8 cellular contexts compared by ENCODE assay signal in genomic region chr2:157839162-157839801, GRCh38. TPM values are rescaled to one million over a fixed set of nuclear protein-coding genes. Genes with fewer than 3 reads are reported as not detected.
DNase-seq lines count a peak whose midpoint lies in the region; ATAC-seq and TF ChIP-seq lines count a peak whose summit lies in the region.

No MANE protein-coding gene starts in this region.

- TF ChIP-seq EP300 in sigmoid colon (IDR thresholded peaks at IDR 0.05) = no peak

- no peaks in the 10 kb centered on the region for H3K9me3 ChIP-seq in HEK293 (ENCODE audit: control insufficient read depth, insufficient read depth, low read depth, low read length)
- no peaks in the 10 kb centered on the region for H3K9me3 ChIP-seq in sigmoid colon

- POLR2A ChIA-PET in HEK293 (lab: Yijun Ruan, JAX) = interaction anchor here (1.2 to 1.9 kb wide), 2 partner anchors 15 to 37 kb away, joined by 5 to 23 read pairs; partner anchors contain the start of gene ACVR1

- H3K4me3 ChIP-seq in HEK293 (ENCODE audit: low read depth, low read length) (no peak overlapping the region), sigmoid colon (no peak overlapping the region)

- no peaks in the 10 kb centered on the region for H3K27me3 ChIP-seq in sigmoid colon

- peak; percentile 91 for DNase-seq in NCI-H82 (lab: John Stamatoyannopoulos, UW)
- DNase-seq in fibroblast of gingiva (ENCODE audit: low read depth) = peak; percentile 61
- DNase-seq in sigmoid colon = no peak
- DNase-seq in middle frontal gyrus (ENCODE audit: extremely low spot score, low spot score) = no peak

- H3K27ac ChIP-seq in HEK293 (ENCODE audit: extremely low read depth, low read depth, low read length) = peak overlapping the region; percentile 20
- peak overlapping the region in 3 of 4 donors; percentile 73 to 82 (median 80) for H3K27ac ChIP-seq in sigmoid colon

- no peak for ATAC-seq in GM18519 (IDR thresholded peaks at IDR 0.05; ENCODE audit: low FRiP score, unreplicated experiment)
- ATAC-seq in GM21423 (IDR thresholded peaks at IDR 0.05; ENCODE audit: unreplicated experiment) = no peak
- ATAC-seq in HG03139 (IDR thresholded peaks at IDR 0.05; ENCODE audit: unreplicated experiment) = no peak

- 79 to 84% methylated on average over 5 of the region's 5 CpGs for WGBS in sigmoid colon, 2 donors

- H3K36me3 ChIP-seq in HEK293 (ENCODE audit: control insufficient read depth in 2 of 2, insufficient read depth in 1 of 2, low read length in 2 of 2) = no peaks in the 10 kb centered on the region
- H3K36me3 ChIP-seq in sigmoid colon = no peaks in the 10 kb centered on the region

- intact Hi-C loops in sigmoid colon (cut with DNase I) = loop anchor here (2.0 kb wide), 1 partner anchor 38 kb away; the partner anchor contains the start of gene ACVR1

- CTCF ChIA-PET in HEK293 (lab: Yijun Ruan, JAX) = interaction anchor here (0.6 kb wide), 1 partner anchor 55 kb away, joined by 3 read pairs; no protein-coding TSS in a partner anchor

- no peak for TF ChIP-seq POLR2A in sigmoid colon (IDR thresholded peaks at IDR 0.05)

- TF ChIP-seq CTCF in HEK293 (tag by site-specific recombination; IDR thresholded peaks at IDR 0.05) (no peak), sigmoid colon (IDR thresholded peaks at IDR 0.05) (no peak)

- H3K4me1 ChIP-seq in HEK293 (ENCODE audit: control insufficient read depth, insufficient read depth, low read length) (peaks cover 16% of the 10 kb centered on the region), sigmoid colon (peaks cover 0 to 60% (median 52%) of the 10 kb centered on the region in 4 donors)

TF ChIP-seq in HEK293, 187 proteins besides CTCF, POLR2A, EP300 and RAD21 (continues in another document):
- peak; percentile 53; the same call in 1 of the 2 replicates for TF ChIP-seq INSM2 (tag by site-specific recombination; IDR thresholded peaks at IDR 0.05)
- TF ChIP-seq ZXDB (tag by site-specific recombination; IDR thresholded peaks at IDR 0.05) = 0 out of 2 replicates have a peak, but pooled peaks have one; percentile 29
- no peak for TF ChIP-seq ZNF449 (tag by site-specific recombination; IDR thresholded peaks at IDR 0.05)
- TF ChIP-seq ZNF223 (tag by site-specific recombination; IDR thresholded peaks at IDR 0.05) = no peak
- TF ChIP-seq ZNF670 (tag by site-specific recombination; IDR thresholded peaks at IDR 0.05; ENCODE audit: low read depth) = no peak
- no peak for TF ChIP-seq SP3 (tag by site-specific recombination; IDR thresholded peaks at IDR 0.05)
- TF ChIP-seq ZNF837 (tag by site-specific recombination; IDR thresholded peaks at IDR 0.05) = no peak
- no peak for TF ChIP-seq AEBP2 (tag by site-specific recombination; IDR thresholded peaks at IDR 0.05; ENCODE audit: borderline replicate concordance)
- no peak for TF ChIP-seq KLF9 (tag by site-specific recombination; IDR thresholded peaks at IDR 0.05; ENCODE audit: low read depth)
- TF ChIP-seq ZNF391 (tag by site-specific recombination; IDR thresholded peaks at IDR 0.05; ENCODE audit: borderline replicate concordance, low read depth) = no peak
- no peak for TF ChIP-seq ZNF621 (tag by site-specific recombination; IDR thresholded peaks at IDR 0.05)
- no peak for TF ChIP-seq PRDM10 (tag by site-specific recombination; IDR thresholded peaks at IDR 0.05)
- 0 out of 2 replicates have a peak, but pooled peaks have one; percentile 24 for TF ChIP-seq YY1 (tag by site-specific recombination; IDR thresholded peaks at IDR 0.05)
- no peak for TF ChIP-seq BCL11A (tag by site-specific recombination; IDR thresholded peaks at IDR 0.05; ENCODE audit: low read depth)
- no peak for TF ChIP-seq KLF1 (tag by site-specific recombination; IDR thresholded peaks at IDR 0.05)
- TF ChIP-seq ZNF555 (tag by site-specific recombination; conservative IDR thresholded peaks at IDR 0.05) = no peak
- peak; percentile 32; the same call in 1 of the 2 replicates for TF ChIP-seq PRDM4 (tag by site-specific recombination; IDR thresholded peaks at IDR 0.05)
- peak; percentile 35; the same call in 1 of the 2 replicates for TF ChIP-seq ZFHX2 (tag by site-specific recombination; conservative IDR thresholded peaks at IDR 0.05)
- TF ChIP-seq ZNF747 (tag by site-specific recombination; IDR thresholded peaks at IDR 0.05) = no peak

RNA-seq across cellular contexts. Expression of gene ACVR1, which starts 36.8 kb away (rescaled TPM):
- total RNA-seq in sigmoid colon = 10 to 100 TPM; 20.0 to 36.0 (median 21.9) TPM
- 1 to 10 TPM; 2.3 to 9.8 (median 4.8) TPM for polyA plus RNA-seq in sigmoid colon

Comparison
In these comparisons a context has a peak if more than half of its experiments do, and no peak if none do; other contexts are left out.
1. DNase-seq: peak in NCI-H82 (single experiment) and fibroblast of gingiva (single experiment); none in sigmoid colon (single experiment) and middle frontal gyrus (single experiment).